In genomic region chr1:155219592-155220031, GRCh38 we compare ENCODE assay signal across 1 cellular context.
TF ChIP-seq lines count a peak whose summit lies in the region.

No MANE protein-coding gene starts in this region.

TF ChIP-seq in K562, 482 proteins besides CTCF, POLR2A, EP300 and RAD21:
- TF ChIP-seq NR2C1 (IDR thresholded peaks at IDR 0.05) (peak; percentile 61; the same call in 1 of the 2 replicates), NR2C1 (tag; IDR thresholded peaks at IDR 0.05) (peak; percentile 44; the same call in 1 of the 2 replicates), TCF3 (CRISPR knock-in tag; IDR thresholded peaks at IDR 0.05) (peak; percentile 12; the same call in 1 of the 2 replicates), TEAD1 (CRISPR knock-in tag; IDR thresholded peaks at IDR 0.05) (0 out of 4 replicates have a peak, but pooled peaks of 1 of the 2 experiments have one; percentile 8), GABPB1 (CRISPR knock-in tag; IDR thresholded peaks at IDR 0.05) (0 out of 2 replicates have a peak, but pooled peaks have one; percentile 14), ZNF395 (CRISPR knock-in tag; IDR thresholded peaks at IDR 0.05) (peak; percentile 30; the same call in 1 of the 2 replicates), PHF20 (IDR thresholded peaks at IDR 0.05; ENCODE audit: partially characterized antibody) (peak; percentile 81), ELF2 (CRISPR knock-in tag; IDR thresholded peaks at IDR 0.05) (0 out of 2 replicates have a peak, but pooled peaks have one; percentile 41), GABPA (tag; conservative IDR thresholded peaks at IDR 0.05; ENCODE audit: low read depth) (peak; percentile 28), CXXC5 (CRISPR knock-in tag; IDR thresholded peaks at IDR 0.05) (peak; percentile 17; the same call in 1 of the 2 replicates), TFE3 (CRISPR knock-in tag; IDR thresholded peaks at IDR 0.05) (peak; percentile 97), ZNF639 (CRISPR knock-in tag; conservative IDR thresholded peaks at IDR 0.05 in 1 of 2, IDR thresholded peaks at IDR 0.05 in 1 of 2) (0 out of 4 replicates have a peak, but pooled peaks of 1 of the 2 experiments have one; percentile 20), YY1 (IDR thresholded peaks at IDR 0.05; ENCODE audit: borderline replicate concordance in 1 of 3, control insufficient read depth in 1 of 3, extremely low read depth in 1 of 3, insufficient read depth in 3 of 3, insufficient read length in 1 of 3, insufficient replicate concordance in 2 of 3, low read depth in 1 of 3, low read length in 2 of 3) (peak; percentile 90 to 98 (median 92)), USF1 (CRISPR knock-in tag; IDR thresholded peaks at IDR 0.05) (peak; percentile 96), KDM4B (IDR thresholded peaks at IDR 0.05; ENCODE audit: borderline replicate concordance in 2 of 2, low read depth in 1 of 2) (no peak), RBM22 (IDR thresholded peaks at IDR 0.05; ENCODE audit: low read depth, low read length, poor library complexity, severe bottlenecking) (no peak), ARID1B (IDR thresholded peaks at IDR 0.05) (no peak), ARID4B (CRISPR knock-in tag; IDR thresholded peaks at IDR 0.05) (0 out of 2 replicates have a peak, but pooled peaks have one; percentile 31), USF2 (CRISPR knock-in tag; IDR thresholded peaks at IDR 0.05) (peak; percentile 95), ZNF584 (CRISPR knock-in tag; IDR thresholded peaks at IDR 0.05; ENCODE audit: low read depth) (0 out of 2 replicates have a peak, but pooled peaks have one; percentile 16), PCBP2 (IDR thresholded peaks at IDR 0.05; ENCODE audit: low read depth, low read length, poor library complexity, severe bottlenecking) (no peak), KLF6 (CRISPR knock-in tag; IDR thresholded peaks at IDR 0.05; ENCODE audit: borderline replicate concordance) (0 out of 2 replicates have a peak, but pooled peaks have one; percentile 32), SIX5 (IDR thresholded peaks at IDR 0.05; ENCODE audit: borderline replicate concordance in 1 of 2, insufficient read depth in 1 of 2, low read depth in 1 of 2, low read length in 2 of 2) (peak; percentile 30 to 66; a peak in 3 of 4 replicates), ELF4 (CRISPR knock-in tag; IDR thresholded peaks at IDR 0.05) (no peak), NR2C2 (CRISPR knock-in tag; IDR thresholded peaks at IDR 0.05) (no peak), NR2C2 (tag; IDR thresholded peaks at IDR 0.05) (peak; percentile 66; the same call in 1 of the 2 replicates), PYGO2 (tag; IDR thresholded peaks at IDR 0.05) (no peak), ATF3 (IDR thresholded peaks at IDR 0.05) (peak; percentile 9; the same call in 1 of the 2 replicates), ATF3 (CRISPR knock-in tag; conservative IDR thresholded peaks at IDR 0.05) (no peak), BMI1 (IDR thresholded peaks at IDR 0.05; ENCODE audit: low read length) (no peak), HCFC1 (IDR thresholded peaks at IDR 0.05; ENCODE audit: low read depth, low read length) (peak; percentile 80), THAP7 (CRISPR knock-in tag; IDR thresholded peaks at IDR 0.05) (no peak), DMBX1 (CRISPR knock-in tag; IDR thresholded peaks at IDR 0.05; ENCODE audit: borderline replicate concordance) (peak; percentile 45; the same call in 1 of the 2 replicates), SMAD3 (CRISPR knock-in tag; conservative IDR thresholded peaks at IDR 0.05) (0 out of 2 replicates have a peak, but pooled peaks have one; percentile 15), CREBBP (IDR thresholded peaks at IDR 0.05; ENCODE audit: low read depth, low read length) (no peak), ZNF175 (CRISPR knock-in tag; IDR thresholded peaks at IDR 0.05; ENCODE audit: low read depth) (peak; percentile 56; the same call in 1 of the 2 replicates), FOXK2 (conservative IDR thresholded peaks at IDR 0.05 in 1 of 2, IDR thresholded peaks at IDR 0.05 in 1 of 2; ENCODE audit: low read depth in 2 of 2) (peak in 1 of 2 experiments; percentile 13; a peak in 1 of 4 replicates), TOE1 (IDR thresholded peaks at IDR 0.05; ENCODE audit: borderline replicate concordance) (peak; percentile 93), TOE1 (CRISPR knock-in tag; IDR thresholded peaks at IDR 0.05; ENCODE audit: borderline replicate concordance, low read depth) (no peak), RAD51 (IDR thresholded peaks at IDR 0.05; ENCODE audit: borderline replicate concordance, low read depth) (peak; percentile 96), SMAD4 (CRISPR knock-in tag; conservative IDR thresholded peaks at IDR 0.05) (peak; percentile 21; the same call in 1 of the 2 replicates), CBFA2T2 (conservative IDR thresholded peaks at IDR 0.05) (peak; percentile 80), NR2F6 (CRISPR knock-in tag; IDR thresholded peaks at IDR 0.05) (peak; percentile 32; the same call in 1 of the 2 replicates), SP1 (CRISPR knock-in tag; IDR thresholded peaks at IDR 0.05) (peak; percentile 46; the same call in 1 of the 2 replicates), ZNF644 (tag; IDR thresholded peaks at IDR 0.05; ENCODE audit: low read depth) (0 out of 2 replicates have a peak, but pooled peaks have one; percentile 32), ZBTB11 (CRISPR knock-in tag; IDR thresholded peaks at IDR 0.05) (0 out of 6 replicates have a peak, but pooled peaks of 1 of the 3 experiments have one; percentile 47), NRF1 (conservative IDR thresholded peaks at IDR 0.05 in 1 of 2, IDR thresholded peaks at IDR 0.05 in 1 of 2) (no peak), FOS (IDR thresholded peaks at IDR 0.05; ENCODE audit: extremely low read depth, insufficient read length) (peak; percentile 61), ZBTB17 (CRISPR knock-in tag; IDR thresholded peaks at IDR 0.05) (0 out of 2 replicates have a peak, but pooled peaks have one; percentile 26)
TF ChIP-seq in K562: peak in this region for 35.
